In genomic region chr11:61756452-61757212, GRCh38 we compare ENCODE assay signal across 8 cellular contexts. TPM values are rescaled to one million over a fixed set of nuclear protein-coding genes. Genes with fewer than 3 reads are reported as not detected.
DNase-seq lines count a peak whose midpoint lies in the region; ATAC-seq and TF ChIP-seq lines count a peak whose summit lies in the region.

No MANE protein-coding gene starts in this region.

- H3K4me1 ChIP-seq in Caco-2: peaks cover 68% of the 10 kb centered on the region
- no peaks in the 10 kb centered on the region; the same call in 1 of the 2 replicates for H3K4me1 ChIP-seq in HEK293 (ENCODE audit: control insufficient read depth, insufficient read depth, low read length)
- no peaks in the 10 kb centered on the region for H3K4me1 ChIP-seq in breast epithelium

- TSS peak; percentile 71 for BruUV-seq in Caco-2 (replicated peaks; lab: Mats Ljungman, UMichigan)

- H3K9me3 Mint-ChIP-seq in Caco-2 (ENCODE audit: unreplicated experiment): no peaks in the 10 kb centered on the region
- H3K9me3 Mint-ChIP-seq in activated B cell treated with CpG ODN at 0.5 μM for 24 hours: no peaks in the 10 kb centered on the region

- TF ChIP-seq CTCF in Caco-2 (IDR thresholded peaks at IDR 0.05; ENCODE audit: insufficient read depth in 1 of 2, low read depth in 1 of 2, low read length in 1 of 2, severe bottlenecking in 1 of 2, unreplicated experiment in 1 of 2) (no peak), HEK293 (tag by site-specific recombination; IDR thresholded peaks at IDR 0.05) (no peak), activated B cell treated with CpG ODN at 0.5 μM for 24 hours (IDR thresholded peaks at IDR 0.05) (no peak), breast epithelium (IDR thresholded peaks at IDR 0.05) (no peak)

- no peaks in the 10 kb centered on the region for H3K9me3 ChIP-seq in Caco-2
- no peaks in the 10 kb centered on the region for H3K9me3 ChIP-seq in HEK293 (ENCODE audit: control insufficient read depth, insufficient read depth, low read depth, low read length)
- H3K9me3 ChIP-seq in breast epithelium: no peaks in the 10 kb centered on the region

- H3K27ac ChIP-seq in HEK293 (ENCODE audit: extremely low read depth, low read depth, low read length): no peak overlapping the region
- H3K27ac ChIP-seq in breast epithelium: no peak overlapping the region

- H3K4me3 Mint-ChIP-seq in Caco-2 (ENCODE audit: unreplicated experiment): peak overlapping the region; percentile 71
- H3K4me3 Mint-ChIP-seq in activated B cell treated with CpG ODN at 0.5 μM for 24 hours: peak overlapping the region; percentile 38

- POLR2A ChIA-PET in Caco-2 (lab: Charles Lee) (interaction anchor here (0.5 to 1.1 kb wide), 4 partner anchors 9 to 71 kb away, joined by 3 to 9 read pairs (median 4); partner anchors contain the start of gene FADS2), HEK293 (lab: Yijun Ruan, JAX) (no interaction called here), activated B cell treated with CpG ODN at 0.5 μM for 24 hours (lab: Charles Lee) (interaction anchor here (0.5 to 1.6 kb wide), 2 partner anchors 35 to 572 kb away, joined by 3 to 4 read pairs; partner anchors contain the start of genes FEN1 and TMEM258)

- DNase-seq in Caco-2 (peak; percentile 88 to 93), activated B cell treated with CpG ODN at 0.5 μM for 24 hours (no peak), islet precursor cell (peak; percentile 83), breast epithelium (ENCODE audit: low spot score in 2 of 2) (no peak), DMS79 (lab: John Stamatoyannopoulos, UW) (no peak)

- H3K36me3 ChIP-seq in Caco-2 (ENCODE audit: control insufficient read depth, insufficient read depth, low read length): no peaks in the 10 kb centered on the region; the same call in 1 of the 2 replicates
- no peaks in the 10 kb centered on the region for H3K36me3 ChIP-seq in HEK293 (ENCODE audit: control insufficient read depth in 2 of 2, insufficient read depth in 1 of 2, low read length in 2 of 2)
- H3K36me3 ChIP-seq in breast epithelium: no peaks in the 10 kb centered on the region

- H3K27ac Mint-ChIP-seq in Caco-2 (ENCODE audit: unreplicated experiment) (peak overlapping the region; percentile 94), activated B cell treated with CpG ODN at 0.5 μM for 24 hours (no peak overlapping the region)

- H3K4me1 Mint-ChIP-seq in Caco-2 (ENCODE audit: low read depth, unreplicated experiment) (peaks cover 37% of the 10 kb centered on the region), activated B cell treated with CpG ODN at 0.5 μM for 24 hours (peaks cover 21% of the 10 kb centered on the region)

- CTCF ChIA-PET in Caco-2 (lab: Charles Lee): interaction anchor here (0.9 to 6.0 kb wide), 6 partner anchors 9 to 31 kb away, joined by 3 to 55 read pairs (median 8); no protein-coding TSS in a partner anchor
- CTCF ChIA-PET in HEK293 (lab: Yijun Ruan, JAX): interaction anchor here (0.7 to 1.6 kb wide), 5 partner anchors 10 to 31 kb away, joined by 3 to 8 read pairs (median 4); no protein-coding TSS in a partner anchor
- CTCF ChIA-PET in activated B cell treated with CpG ODN at 0.5 μM for 24 hours (lab: Charles Lee): no interaction called here

- ATAC-seq in activated B cell treated with CpG ODN at 0.5 μM for 24 hours (ENCODE audit: low read depth): peak; percentile 68
- ATAC-seq in HG02840 (IDR thresholded peaks at IDR 0.05; ENCODE audit: low FRiP score, unreplicated experiment): no peak
- no peak for ATAC-seq in HG03469 (IDR thresholded peaks at IDR 0.05; ENCODE audit: unreplicated experiment)

- H3K27me3 Mint-ChIP-seq in Caco-2 (ENCODE audit: insufficient read depth, unreplicated experiment): no peaks in the 10 kb centered on the region
- H3K27me3 Mint-ChIP-seq in activated B cell treated with CpG ODN at 0.5 μM for 24 hours: peaks cover 20% of the 10 kb centered on the region

- TF ChIP-seq POLR2A in breast epithelium (IDR thresholded peaks at IDR 0.05): no peak

- H3K4me3 ChIP-seq in Caco-2 (ENCODE audit: low read depth, low read length) (peak overlapping the region; percentile 18; the same call in 1 of the 2 replicates), HEK293 (ENCODE audit: low read depth, low read length) (no peak overlapping the region), breast epithelium (no peak overlapping the region)

- H3K36me3 Mint-ChIP-seq in Caco-2 (ENCODE audit: insufficient read depth, unreplicated experiment) (peaks cover 42% of the 10 kb centered on the region), activated B cell treated with CpG ODN at 0.5 μM for 24 hours (ENCODE audit: low read depth) (no peaks in the 10 kb centered on the region)

- intact Hi-C loops in Caco-2 (cut with micrococcal nuclease; ENCODE audit: unreplicated experiment) (loop anchor here (1.0 kb wide), 2 partner anchors 13 to 36 kb away; partner anchors contain the start of genes FEN1 and TMEM258), activated B cell treated with CpG ODN at 0.5 μM for 24 hours (cut with micrococcal nuclease) (no loop called here), breast epithelium (cut with DNase I; ENCODE audit: low total_unique reads) (no loop called here)

- H3K27me3 ChIP-seq in Caco-2 (replicated peaks; ENCODE audit: control insufficient read depth, insufficient read depth, low read length) (no peaks in the 10 kb centered on the region), breast epithelium (no peaks in the 10 kb centered on the region)

TF ChIP-seq in HEK293, 187 proteins besides CTCF, POLR2A, EP300 and RAD21:
- TF ChIP-seq ZIC2 (tag by site-specific recombination; IDR thresholded peaks at IDR 0.05): peak; percentile 68
- TF ChIP-seq ZNF239 (tag by site-specific recombination; IDR thresholded peaks at IDR 0.05): no peak
- TF ChIP-seq GLIS1 (tag by site-specific recombination; IDR thresholded peaks at IDR 0.05): peak; percentile 94
- no peak for TF ChIP-seq OSR2 (tag by site-specific recombination; IDR thresholded peaks at IDR 0.05)
- TF ChIP-seq SP2 (tag by site-specific recombination; IDR thresholded peaks at IDR 0.05): peak; percentile 30
- TF ChIP-seq GLIS2 (tag by site-specific recombination; IDR thresholded peaks at IDR 0.05): peak; percentile 50
- TF ChIP-seq, protein P1, sequence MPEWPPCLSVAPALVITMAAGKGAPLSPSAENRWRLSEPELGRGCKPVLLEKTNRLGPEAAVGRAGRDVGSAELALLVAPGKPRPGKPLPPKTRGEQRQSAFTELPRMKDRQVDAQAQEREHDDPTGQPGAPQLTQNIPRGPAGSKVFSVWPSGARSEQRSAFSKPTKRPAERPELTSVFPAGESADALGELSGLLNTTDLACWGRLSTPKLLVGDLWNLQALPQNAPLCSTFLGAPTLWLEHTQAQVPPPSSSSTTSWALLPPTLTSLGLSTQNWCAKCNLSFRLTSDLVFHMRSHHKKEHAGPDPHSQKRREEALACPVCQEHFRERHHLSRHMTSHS (tag by site-specific recombination; IDR thresholded peaks at IDR 0.05): no peak
- peak; percentile 52; the same call in 1 of the 2 replicates for TF ChIP-seq ZNF76 (tag by site-specific recombination; IDR thresholded peaks at IDR 0.05; ENCODE audit: borderline replicate concordance, low read depth)
- no peak for TF ChIP-seq ZNF10 (tag by site-specific recombination; IDR thresholded peaks at IDR 0.05)
- TF ChIP-seq ZXDB (tag by site-specific recombination; IDR thresholded peaks at IDR 0.05): peak; percentile 68; the same call in 1 of the 2 replicates
- no peak for TF ChIP-seq ZSCAN5A (tag by site-specific recombination; IDR thresholded peaks at IDR 0.05)
- peak; percentile 36; the same call in 1 of the 2 replicates for TF ChIP-seq ZFHX2 (tag by site-specific recombination; conservative IDR thresholded peaks at IDR 0.05)
- TF ChIP-seq BCL6B (tag by site-specific recombination; IDR thresholded peaks at IDR 0.05): no peak
- TF ChIP-seq ZNF571 (tag by site-specific recombination; IDR thresholded peaks at IDR 0.05): no peak
- TF ChIP-seq ZNF610 (tag by site-specific recombination; IDR thresholded peaks at IDR 0.05; ENCODE audit: borderline replicate concordance): no peak
- no peak for TF ChIP-seq ZNF624 (tag by site-specific recombination; IDR thresholded peaks at IDR 0.05)

RNA-seq across cellular contexts. Expression of gene MYRF, which starts 4.2 kb away (rescaled TPM):
- total RNA-seq in Caco-2 (2022) (165 and 169 TPM in 2 replicates), activated B cell treated with CpG ODN at 0.5 μM for 24 hours (0.78 and 1.0 TPM in 2 replicates), breast epithelium (1 to 10 TPM in 1 of 3 donors, under 1 TPM in 2; 0.32 to 6.9 (median 0.66) TPM)

RNA-seq across cellular contexts. Expression of gene TMEM258, which starts 35.8 kb away (rescaled TPM):
- total RNA-seq in Caco-2 (2022): 190 and 197 TPM in 2 replicates
- 87.4 and 94.0 TPM in 2 replicates for total RNA-seq in activated B cell treated with CpG ODN at 0.5 μM for 24 hours
- total RNA-seq in breast epithelium: 10 to 100 TPM; 35.4 to 55.4 (median 35.7) TPM

RNA-seq across cellular contexts. Expression of gene FEN1, which starts 36.1 kb away (rescaled TPM):
- total RNA-seq in Caco-2 (2022) (83.4 and 86.1 TPM in 2 replicates), activated B cell treated with CpG ODN at 0.5 μM for 24 hours (23.9 and 25.4 TPM in 2 replicates), breast epithelium (1 to 10 TPM; 5.9 to 9.2 (median 8.5) TPM)

Comparison
In these comparisons a context has a peak if more than half of its experiments do, and no peak if none do; other contexts are left out.
1. DNase-seq: peak in Caco-2 (2 of 2) and islet precursor cell (single experiment); none in activated B cell treated with CpG ODN at 0.5 μM for 24 hours (single experiment), breast epithelium (0 of 2) and DMS79 (single experiment).
2. RNA of gene MYRF, which starts 4.2 kb away (total RNA-seq): 165 to 169 TPM in Caco-2; 0.78 to 1.0 TPM in activated B cell treated with CpG ODN at 0.5 μM for 24 hours and 0.32 to 6.9 TPM in breast epithelium; every median in the first group is over 10 times any median in the second.